ENCODE assay signal across 1 cellular context in genomic region chr18:57088883-57089282, GRCh38.
TF ChIP-seq lines count a peak whose summit lies in the region.

No MANE protein-coding gene starts in this region.

TF ChIP-seq in H1, 55 proteins besides CTCF, POLR2A, EP300 and RAD21:
- TF ChIP-seq RXRA (IDR thresholded peaks at IDR 0.05; ENCODE audit: insufficient read depth, low read depth, low read length) = no peak
- no peak for TF ChIP-seq BRCA1 (IDR thresholded peaks at IDR 0.05; ENCODE audit: low read depth, low read length)
- TF ChIP-seq EGR1 (IDR thresholded peaks at IDR 0.05; ENCODE audit: borderline replicate concordance, low read depth, low read length) = no peak
- TF ChIP-seq RBBP5 (IDR thresholded peaks at IDR 0.05; ENCODE audit: borderline replicate concordance, low read depth, low read length) = no peak
- no peak for TF ChIP-seq KDM1A (IDR thresholded peaks at IDR 0.05; ENCODE audit: borderline replicate concordance, low read length)
- TF ChIP-seq KDM4A (IDR thresholded peaks at IDR 0.05; ENCODE audit: low read depth, low read length, severe bottlenecking) = no peak
- no peak for TF ChIP-seq SP2 (IDR thresholded peaks at IDR 0.05; ENCODE audit: low read length)
- no peak for TF ChIP-seq RNF2 (IDR thresholded peaks at IDR 0.05; ENCODE audit: borderline replicate concordance, low read depth, low read length, missing control alignments, poor library complexity, severe bottlenecking)
- no peak for TF ChIP-seq SIRT6 (IDR thresholded peaks at IDR 0.05; ENCODE audit: low read length)
- TF ChIP-seq NANOG (IDR thresholded peaks at IDR 0.05; ENCODE audit: insufficient read depth, low read depth, low read length, poor library complexity, severe bottlenecking) = no peak
- TF ChIP-seq ASH2L (IDR thresholded peaks at IDR 0.05; ENCODE audit: low read length) = no peak
- TF ChIP-seq POU5F1 (IDR thresholded peaks at IDR 0.05; ENCODE audit: low read depth, low read length) = no peak
- no peak for TF ChIP-seq TBP (IDR thresholded peaks at IDR 0.05; ENCODE audit: low read depth, low read length)
- TF ChIP-seq SRF (IDR thresholded peaks at IDR 0.05; ENCODE audit: low read depth, low read length) = no peak
- TF ChIP-seq MAFK (IDR thresholded peaks at IDR 0.05; ENCODE audit: low read depth, low read length) = no peak
- TF ChIP-seq YY1 (IDR thresholded peaks at IDR 0.05; ENCODE audit: low read depth, low read length) = no peak
- no peak for TF ChIP-seq CHD2 (IDR thresholded peaks at IDR 0.05; ENCODE audit: low read length)
- TF ChIP-seq BACH1 (IDR thresholded peaks at IDR 0.05; ENCODE audit: low read length) = no peak
- no peak for TF ChIP-seq KDM5A (IDR thresholded peaks at IDR 0.05; ENCODE audit: low read length)
- no peak for TF ChIP-seq HDAC6 (IDR thresholded peaks at IDR 0.05; ENCODE audit: low read depth, low read length)
